In genomic region chr3:69368129-69368741, GRCh38 we compare ENCODE assay signal across 8 cellular contexts. TPM values are rescaled to one million over a fixed set of nuclear protein-coding genes. Genes with fewer than 3 reads are reported as not detected.
DNase-seq lines count a peak whose midpoint lies in the region; ATAC-seq and TF ChIP-seq lines count a peak whose summit lies in the region.

No MANE protein-coding gene starts in this region.

- H3K36me3 Mint-ChIP-seq in CD4-positive, alpha-beta T cell (ENCODE audit: low read depth) = no peaks in the 10 kb centered on the region
- peaks cover 4% of the 10 kb centered on the region for H3K36me3 Mint-ChIP-seq in central memory CD8-positive, alpha-beta T cell (ENCODE audit: insufficient read depth)
- no peaks in the 10 kb centered on the region for H3K36me3 Mint-ChIP-seq in mesothelial cell of epicardium

- intact Hi-C loops in CD4-positive, alpha-beta T cell (cut with DNase I, micrococcal nuclease) = no loop called here

- TF ChIP-seq CTCF in CD4-positive, alpha-beta T cell (IDR thresholded peaks at IDR 0.05) = no peak
- TF ChIP-seq CTCF in thoracic aorta (IDR thresholded peaks at IDR 0.05) (no peak), mesothelial cell of epicardium (IDR thresholded peaks at IDR 0.05; ENCODE audit: unreplicated experiment) (no peak)

- no peak overlapping the region for H3K4me3 Mint-ChIP-seq in CD4-positive, alpha-beta T cell
- peak overlapping the region; percentile 48 for H3K4me3 Mint-ChIP-seq in central memory CD8-positive, alpha-beta T cell
- H3K4me3 Mint-ChIP-seq in mesothelial cell of epicardium = no peak overlapping the region

- no peaks in the 10 kb centered on the region for H3K9me3 Mint-ChIP-seq in CD4-positive, alpha-beta T cell
- no peaks in the 10 kb centered on the region for H3K9me3 Mint-ChIP-seq in central memory CD8-positive, alpha-beta T cell
- H3K9me3 Mint-ChIP-seq in mesothelial cell of epicardium = no peaks in the 10 kb centered on the region

- peak in 1 of 10 experiments; percentile 7 for DNase-seq in CD4-positive, alpha-beta T cell
- peak in 1 of 2 donors; percentile 45 for DNase-seq in central memory CD8-positive, alpha-beta T cell (ENCODE audit: low spot score in 2 of 2)
- DNase-seq in thoracic aorta (ENCODE audit: low spot score) = no peak
- DNase-seq in NCI-H2081 (lab: John Stamatoyannopoulos, UW) = no peak
- DNase-seq in germinal center (ENCODE audit: low spot score) = no peak
- DNase-seq in mesothelial cell of epicardium (ENCODE audit: low spot score in 2 of 2, unreplicated experiment in 2 of 2) = no peak

- H3K4me1 Mint-ChIP-seq in CD4-positive, alpha-beta T cell (ENCODE audit: low read depth) = peaks cover 46% of the 10 kb centered on the region
- peaks cover 45% of the 10 kb centered on the region for H3K4me1 Mint-ChIP-seq in central memory CD8-positive, alpha-beta T cell
- H3K4me1 Mint-ChIP-seq in mesothelial cell of epicardium = peaks cover 2% of the 10 kb centered on the region

- no peaks in the 10 kb centered on the region for H3K27me3 ChIP-seq in CD4-positive, alpha-beta T cell (ENCODE audit: control insufficient read depth, insufficient read depth, low read length)
- no peaks in the 10 kb centered on the region for H3K27me3 ChIP-seq in thoracic aorta (replicated peaks; ENCODE audit: insufficient read depth)

- ATAC-seq in CD4-positive, alpha-beta T cell (ENCODE audit: poor library complexity) = peak; percentile 49
- ATAC-seq in GM19395 (IDR thresholded peaks at IDR 0.05; ENCODE audit: unreplicated experiment) = peak; percentile 99
- ATAC-seq in HG03378 (IDR thresholded peaks at IDR 0.05; ENCODE audit: unreplicated experiment) = peak; percentile 100
- ATAC-seq in central memory CD8-positive, alpha-beta T cell (replicated peaks; ENCODE audit: extremely low read depth, poor library complexity, severe bottlenecking) = peak; percentile 92
- ATAC-seq in thoracic aorta (ENCODE audit: insufficient number of reproducible peaks, low FRiP score, low read depth) = no peak

- no peaks in the 10 kb centered on the region for H3K27me3 Mint-ChIP-seq in CD4-positive, alpha-beta T cell
- H3K27me3 Mint-ChIP-seq in central memory CD8-positive, alpha-beta T cell = no peaks in the 10 kb centered on the region
- peaks cover 2% of the 10 kb centered on the region for H3K27me3 Mint-ChIP-seq in mesothelial cell of epicardium (ENCODE audit: low read depth)

- CTCF ChIA-PET in CD4-positive, alpha-beta T cell (lab: Charles Lee) = no interaction called here

- no peaks in the 10 kb centered on the region for H3K36me3 ChIP-seq in thoracic aorta

- H3K27ac Mint-ChIP-seq in CD4-positive, alpha-beta T cell = no peak overlapping the region
- H3K27ac Mint-ChIP-seq in central memory CD8-positive, alpha-beta T cell (ENCODE audit: low read depth) = peak overlapping the region; percentile 86
- no peak overlapping the region for H3K27ac Mint-ChIP-seq in mesothelial cell of epicardium

- H3K4me1 ChIP-seq in thoracic aorta (ENCODE audit: control insufficient read depth in 1 of 2, low read depth in 2 of 2) = peaks cover 36 to 55% of the 10 kb centered on the region in 2 donors

- no peak overlapping the region for H3K4me3 ChIP-seq in thoracic aorta

- H3K27ac ChIP-seq in CD4-positive, alpha-beta T cell (ENCODE audit: low read depth, low read length) = no peak overlapping the region
- peak overlapping the region; percentile 58 to 84 for H3K27ac ChIP-seq in thoracic aorta

- POLR2A ChIA-PET in CD4-positive, alpha-beta T cell (lab: Charles Lee) = no interaction called here

- no peaks in the 10 kb centered on the region for H3K9me3 ChIP-seq in CD4-positive, alpha-beta T cell (ENCODE audit: control insufficient read depth, low read length)
- H3K9me3 ChIP-seq in thoracic aorta = no peaks in the 10 kb centered on the region

RNA-seq across cellular contexts. Expression of gene FRMD4B, which starts 17.7 kb away (rescaled TPM):
- total RNA-seq in CD4-positive, alpha-beta T cell = 1 to 10 TPM; 5.5 to 7.7 TPM
- total RNA-seq in thoracic aorta (10 to 100 TPM; 57.5 to 86.1 TPM), mesothelial cell of epicardium (140 to 149 TPM (median 148 TPM) in 3 replicates)

Comparison
In these comparisons a context has a peak if more than half of its experiments do, and no peak if none do; other contexts are left out.
1. RNA of gene FRMD4B, which starts 17.7 kb away (total RNA-seq): 140 to 149 TPM in mesothelial cell of epicardium and 57.5 to 86.1 TPM in thoracic aorta; 5.5 to 7.7 TPM in CD4-positive, alpha-beta T cell; every median in the first group is over 4 times any median in the second.